In the genomic region with DNA sequence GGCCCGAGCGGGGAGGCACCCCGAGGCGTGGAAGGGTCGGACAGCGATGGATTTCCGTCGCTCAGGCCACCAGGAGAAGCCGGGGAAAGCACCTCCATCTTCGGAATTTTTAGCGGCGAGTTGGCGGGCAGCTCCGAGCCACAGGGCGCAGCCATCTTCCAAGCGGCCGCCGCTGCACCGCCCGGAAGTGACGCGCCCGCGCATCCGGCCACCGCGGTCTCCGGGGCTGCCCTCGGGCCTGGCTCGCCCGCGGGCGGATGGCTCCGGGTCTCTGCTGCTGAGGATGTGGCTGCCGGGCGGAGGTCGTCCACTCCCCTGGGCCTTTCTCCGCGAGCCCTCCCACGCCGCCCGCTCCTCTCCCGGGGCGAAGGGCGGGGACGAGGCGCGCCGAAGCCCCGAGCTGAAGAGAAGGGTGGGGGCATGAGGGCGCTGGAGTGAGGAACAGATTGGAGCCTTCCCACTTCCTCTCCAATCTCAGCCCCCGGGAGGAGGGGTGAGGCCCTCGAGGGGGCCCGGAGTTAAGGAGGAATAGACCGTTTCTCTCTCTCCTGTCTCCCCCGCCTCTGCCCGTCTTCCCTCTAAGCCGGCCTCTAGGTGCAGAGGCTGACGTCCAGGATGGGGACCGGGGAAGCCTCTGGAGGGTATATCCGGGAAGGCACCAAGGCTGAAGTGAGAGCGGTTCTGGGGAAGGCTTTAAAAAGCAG, we compare ENCODE assay signal across 8 cellular contexts. TPM values are rescaled to one million over a fixed set of nuclear protein-coding genes. Genes with fewer than 3 reads are reported as not detected.
A peak's percentile ranks its signal among the peaks of the same experiment; 100 is the strongest.
DNase-seq lines count a peak whose midpoint lies in the region; ATAC-seq and TF ChIP-seq lines count a peak whose summit lies in the region.

TSS of gene MSANTD2 (minus strand) at position 181 of the 704 bp plus-strand sequence. CDS start at position 155, 26 bp downstream.

- intact Hi-C loops in CD4-positive, alpha-beta T cell (cut with DNase I, micrococcal nuclease), result loop anchor here (2.0 to 5.0 kb wide), 4 partner anchors 34 to 77 kb away; no protein-coding TSS in a partner anchor

- H3K27me3 Mint-ChIP-seq in CD4-positive, alpha-beta T cell, result no peaks in the 10 kb centered on the region
- H3K27me3 Mint-ChIP-seq in endothelial cell (ENCODE audit: unreplicated experiment), result peaks cover 7% of the 10 kb centered on the region
- H3K27me3 Mint-ChIP-seq in mesothelial cell of epicardium (ENCODE audit: low read depth), result no peaks in the 10 kb centered on the region

- peaks cover 25% of the 10 kb centered on the region for H3K4me1 Mint-ChIP-seq in CD4-positive, alpha-beta T cell (ENCODE audit: low read depth)
- H3K4me1 Mint-ChIP-seq in endothelial cell (ENCODE audit: unreplicated experiment) (peaks cover 28% of the 10 kb centered on the region), mesothelial cell of epicardium (peaks cover 37% of the 10 kb centered on the region)

- no peak for TF ChIP-seq CTCF in CD4-positive, alpha-beta T cell (IDR thresholded peaks at IDR 0.05)
- TF ChIP-seq CTCF in endothelial cell (IDR thresholded peaks at IDR 0.05; ENCODE audit: unreplicated experiment), result no peak
- TF ChIP-seq CTCF in mesothelial cell of epicardium (IDR thresholded peaks at IDR 0.05; ENCODE audit: unreplicated experiment), result no peak

- CTCF ChIA-PET in CD4-positive, alpha-beta T cell (lab: Charles Lee), result interaction anchor here (1.1 to 4.6 kb wide), 8 partner anchors 12 to 131 kb away, joined by 3 to 27 read pairs (median 4); no protein-coding TSS in a partner anchor

- H3K27ac Mint-ChIP-seq in CD4-positive, alpha-beta T cell, result peak within 1 kb of the TSS; percentile 95
- H3K27ac Mint-ChIP-seq in endothelial cell (ENCODE audit: unreplicated experiment) (peak within 1 kb of the TSS; percentile 91), mesothelial cell of epicardium (peak within 1 kb of the TSS; percentile 97)

- POLR2A ChIA-PET in CD4-positive, alpha-beta T cell (lab: Charles Lee), result interaction anchor here (0.8 to 4.1 kb wide), 18 partner anchors 14 to 1088 kb away, joined by 3 to 32 read pairs (median 4); partner anchors contain the start of genes CCDC15, HYLS1, TBRG1 and VSIG2

- no peaks in the 10 kb centered on the region for H3K9me3 ChIP-seq in CD4-positive, alpha-beta T cell (ENCODE audit: control insufficient read depth, low read length)

- no peaks in the 10 kb centered on the region for H3K9me3 Mint-ChIP-seq in CD4-positive, alpha-beta T cell
- H3K9me3 Mint-ChIP-seq in endothelial cell (ENCODE audit: unreplicated experiment) (no peaks in the 10 kb centered on the region), mesothelial cell of epicardium (no peaks in the 10 kb centered on the region)

- H3K36me3 Mint-ChIP-seq in CD4-positive, alpha-beta T cell (ENCODE audit: low read depth), result peaks cover 11% of the 10 kb centered on the region
- peaks cover 5% of the 10 kb centered on the region for H3K36me3 Mint-ChIP-seq in endothelial cell (ENCODE audit: low read depth, unreplicated experiment)
- peaks cover 2% of the 10 kb centered on the region for H3K36me3 Mint-ChIP-seq in mesothelial cell of epicardium

- ATAC-seq in CD4-positive, alpha-beta T cell (ENCODE audit: poor library complexity), result peak; percentile 79
- peak; percentile 92 for ATAC-seq in GM19372 (IDR thresholded peaks at IDR 0.05; ENCODE audit: low read depth, unreplicated experiment)
- ATAC-seq in HG03520 (IDR thresholded peaks at IDR 0.05; ENCODE audit: unreplicated experiment), result peak; percentile 86

- peak within 1 kb of the TSS; percentile 98 for H3K4me3 Mint-ChIP-seq in CD4-positive, alpha-beta T cell
- H3K4me3 Mint-ChIP-seq in endothelial cell (ENCODE audit: unreplicated experiment) (peak within 1 kb of the TSS; percentile 92), mesothelial cell of epicardium (peak within 1 kb of the TSS; percentile 89)

- peak within 1 kb of the TSS; percentile 94 for H3K27ac ChIP-seq in CD4-positive, alpha-beta T cell (ENCODE audit: low read depth, low read length)

- peak; percentile 53 to 82 (median 68) for DNase-seq in CD4-positive, alpha-beta T cell
- DNase-seq in NOMO-1 (lab: John Stamatoyannopoulos, UW; ENCODE audit: unreplicated experiment in 2 of 2) (peak; percentile 60 to 77), endothelial cell (ENCODE audit: low spot score) (peak; percentile 85), mesothelial cell of epicardium (ENCODE audit: low spot score in 2 of 2, unreplicated experiment in 2 of 2) (peak; percentile 72 to 86)
- DNase-seq in activated CD8-positive, alpha-beta memory T cell treated with anti-CD3 and anti-CD28 coated beads, Interleukin-2, amount 50 U/mL, for 4 hours, result peak; percentile 81
- peak; percentile 75 to 78 for DNase-seq in stimulated activated CD8-positive, alpha-beta memory T cell treated with anti-CD3 and anti-CD28 coated beads, Interleukin-15, amount 100 ng/mL, for 48 hours (ENCODE audit: low read depth in 2 of 2)

- H3K27me3 ChIP-seq in CD4-positive, alpha-beta T cell (ENCODE audit: control insufficient read depth, insufficient read depth, low read length), result no peaks in the 10 kb centered on the region

RNA-seq across cellular contexts. Expression of gene MSANTD2, which starts in this region (rescaled TPM):
- 1 to 10 TPM; 4.2 to 5.1 TPM for total RNA-seq in CD4-positive, alpha-beta T cell
- total RNA-seq in endothelial cell (ENCODE audit: unreplicated experiment), result 32.4 TPM
- 32.8 to 37.3 TPM (median 34.4 TPM) in 3 replicates for total RNA-seq in mesothelial cell of epicardium

Comparison
In these comparisons a context has a peak if more than half of its experiments do, and no peak if none do; other contexts are left out.
1. Peak in every context shown above with its lines: DNase-seq, ATAC-seq and H3K27ac ChIP-seq.